In genomic region chr5:5492087-5492933, GRCh38 we compare ENCODE assay signal across 8 cellular contexts.
DNase-seq lines count a peak whose midpoint lies in the region; ATAC-seq, FAIRE-seq and TF ChIP-seq lines count a peak whose summit lies in the region.

No MANE protein-coding gene starts in this region.

- CTCF ChIA-PET in activated CD4-positive, alpha-beta memory T cell treated with anti-CD3 and anti-CD28 coated beads for 36 hours (lab: Charles Lee) = interaction anchor here (0.6 to 1.0 kb wide), 5 partner anchors 8 to 631 kb away, joined by 3 to 4 read pairs (median 3); no protein-coding TSS in a partner anchor

- peaks cover 25% of the 10 kb centered on the region for H3K27me3 ChIP-seq in foreskin keratinocyte

- no peak for TF ChIP-seq POLR2A in GM12891 (IDR thresholded peaks at IDR 0.05; ENCODE audit: low read depth, low read length)

- peaks cover 3% of the 10 kb centered on the region for H3K27me3 Mint-ChIP-seq in activated CD4-positive, alpha-beta memory T cell treated with anti-CD3 and anti-CD28 coated beads for 36 hours
- H3K27me3 Mint-ChIP-seq in progenitor cell of endocrine pancreas = peaks cover 30% of the 10 kb centered on the region

- intact Hi-C loops in activated CD4-positive, alpha-beta memory T cell treated with anti-CD3 and anti-CD28 coated beads for 36 hours (cut with micrococcal nuclease) = loop anchor here (2.0 to 10.0 kb wide), 3 partner anchors 70 to 1085 kb away; partner anchors contain the start of gene ICE1

- no peaks in the 10 kb centered on the region for H3K4me1 ChIP-seq in foreskin keratinocyte

- TF ChIP-seq CTCF in foreskin keratinocyte (conservative IDR thresholded peaks at IDR 0.05) (peak; percentile 80), progenitor cell of endocrine pancreas (IDR thresholded peaks at IDR 0.05; ENCODE audit: unreplicated experiment) (peak; percentile 88)

- H3K36me3 Mint-ChIP-seq in activated CD4-positive, alpha-beta memory T cell treated with anti-CD3 and anti-CD28 coated beads for 36 hours = peaks cover 10% of the 10 kb centered on the region
- no peaks in the 10 kb centered on the region for H3K36me3 Mint-ChIP-seq in progenitor cell of endocrine pancreas (ENCODE audit: insufficient read depth)

- H3K27ac Mint-ChIP-seq in activated CD4-positive, alpha-beta memory T cell treated with anti-CD3 and anti-CD28 coated beads for 36 hours = no peak overlapping the region
- H3K27ac Mint-ChIP-seq in progenitor cell of endocrine pancreas = no peak overlapping the region

- POLR2A ChIA-PET in activated CD4-positive, alpha-beta memory T cell treated with anti-CD3 and anti-CD28 coated beads for 36 hours (lab: Charles Lee) = no interaction called here

- DNase-seq in AG20443 (ENCODE audit: low spot score) = peak; percentile 64
- DNase-seq in GM12891 (ENCODE audit: insufficient read length, low spot score) = no peak
- peak; percentile 67 for DNase-seq in NCI-H460 (ENCODE audit: extremely low read depth, low read depth)
- peak; percentile 40 for DNase-seq in activated CD4-positive, alpha-beta memory T cell treated with anti-CD3 and anti-CD28 coated beads for 36 hours
- peak in 1 of 2 donors; percentile 41 for DNase-seq in foreskin keratinocyte
- peak; percentile 20 for DNase-seq in progenitor cell of endocrine pancreas (ENCODE audit: low spot score, unreplicated experiment)

- no peaks in the 10 kb centered on the region for H3K9me3 Mint-ChIP-seq in activated CD4-positive, alpha-beta memory T cell treated with anti-CD3 and anti-CD28 coated beads for 36 hours
- no peaks in the 10 kb centered on the region for H3K9me3 Mint-ChIP-seq in progenitor cell of endocrine pancreas (ENCODE audit: low read depth)

- no peak overlapping the region for H3K4me3 Mint-ChIP-seq in activated CD4-positive, alpha-beta memory T cell treated with anti-CD3 and anti-CD28 coated beads for 36 hours
- H3K4me3 Mint-ChIP-seq in progenitor cell of endocrine pancreas (ENCODE audit: low read depth) = no peak overlapping the region

- H3K4me1 Mint-ChIP-seq in activated CD4-positive, alpha-beta memory T cell treated with anti-CD3 and anti-CD28 coated beads for 36 hours (ENCODE audit: low read depth) = peaks cover 14% of the 10 kb centered on the region
- H3K4me1 Mint-ChIP-seq in progenitor cell of endocrine pancreas (ENCODE audit: low read depth) = peaks cover 4% of the 10 kb centered on the region

- ATAC-seq in HG03354 (IDR thresholded peaks at IDR 0.05; ENCODE audit: poor library complexity, severe bottlenecking, unreplicated experiment) (peak; percentile 48), foreskin keratinocyte (peak; percentile 40), HG02588 (IDR thresholded peaks at IDR 0.05; ENCODE audit: unreplicated experiment) (no peak)

- FAIRE-seq in GM12891 (lab: Jason Lieb, UNC) = peak; percentile 54

- H3K27ac ChIP-seq in foreskin keratinocyte = no peak overlapping the region

TF ChIP-seq in GM12891, 5 proteins besides CTCF, POLR2A, EP300 and RAD21:
- TF ChIP-seq POU2F2 (IDR thresholded peaks at IDR 0.05; ENCODE audit: low read depth, low read length) (no peak), POLR2AphosphoS5 (IDR thresholded peaks at IDR 0.05; ENCODE audit: low read depth, low read length) (no peak), SPI1 (IDR thresholded peaks at IDR 0.05; ENCODE audit: low read depth, low read length) (no peak), PAX5 (IDR thresholded peaks at IDR 0.05; ENCODE audit: insufficient read depth, low read length, severe bottlenecking) (no peak), TAF1 (IDR thresholded peaks at IDR 0.05; ENCODE audit: low read depth, low read length) (no peak)
